In the genomic region with DNA sequence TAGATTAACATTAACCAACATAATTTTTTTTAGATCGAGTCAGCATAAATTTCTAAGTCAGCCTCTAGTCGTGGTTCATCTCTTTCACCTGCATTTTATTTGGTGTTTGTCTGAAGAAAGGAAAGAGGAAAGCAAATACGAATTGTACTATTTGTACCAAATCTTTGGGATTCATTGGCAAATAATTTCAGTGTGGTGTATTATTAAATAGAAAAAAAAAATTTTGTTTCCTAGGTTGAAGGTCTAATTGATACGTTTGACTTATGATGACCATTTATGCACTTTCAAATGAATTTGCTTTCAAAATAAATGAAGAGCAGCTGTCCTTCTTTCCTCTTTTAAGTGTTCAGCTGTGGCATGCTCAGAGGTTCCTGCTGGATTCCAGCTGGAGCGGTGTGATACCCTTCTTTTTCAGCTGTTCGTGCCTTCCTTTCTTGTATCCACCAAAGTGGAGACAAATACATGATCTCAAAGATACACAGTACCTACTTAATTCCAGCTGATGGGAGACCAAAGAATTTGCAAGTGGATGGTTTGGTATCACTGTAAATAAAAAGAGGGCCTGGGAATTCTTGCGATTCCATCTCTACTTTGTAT, we compare ENCODE assay signal across 1 cellular context.
TF ChIP-seq lines count a peak whose summit lies in the region.

No MANE protein-coding gene starts in this region.

TF ChIP-seq in HCT116, 20 proteins besides CTCF, POLR2A, EP300 and RAD21:
- TF ChIP-seq, protein P1, sequence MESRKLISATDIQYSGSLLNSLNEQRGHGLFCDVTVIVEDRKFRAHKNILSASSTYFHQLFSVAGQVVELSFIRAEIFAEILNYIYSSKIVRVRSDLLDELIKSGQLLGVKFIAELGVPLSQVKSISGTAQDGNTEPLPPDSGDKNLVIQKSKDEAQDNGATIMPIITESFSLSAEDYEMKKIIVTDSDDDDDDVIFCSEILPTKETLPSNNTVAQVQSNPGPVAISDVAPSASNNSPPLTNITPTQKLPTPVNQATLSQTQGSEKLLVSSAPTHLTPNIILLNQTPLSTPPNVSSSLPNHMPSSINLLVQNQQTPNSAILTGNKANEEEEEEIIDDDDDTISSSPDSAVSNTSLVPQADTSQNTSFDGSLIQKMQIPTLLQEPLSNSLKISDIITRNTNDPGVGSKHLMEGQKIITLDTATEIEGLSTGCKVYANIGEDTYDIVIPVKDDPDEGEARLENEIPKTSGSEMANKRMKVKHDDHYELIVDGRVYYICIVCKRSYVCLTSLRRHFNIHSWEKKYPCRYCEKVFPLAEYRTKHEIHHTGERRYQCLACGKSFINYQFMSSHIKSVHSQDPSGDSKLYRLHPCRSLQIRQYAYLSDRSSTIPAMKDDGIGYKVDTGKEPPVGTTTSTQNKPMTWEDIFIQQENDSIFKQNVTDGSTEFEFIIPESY (IDR thresholded peaks at IDR 0.05; ENCODE audit: extremely low read depth, insufficient replicate concordance, low read length) = peak; percentile 5
